19 cellular contexts compared by ENCODE assay signal in genomic region chr21:37447288-37447936, GRCh38.
A peak's percentile ranks its signal among the peaks of the same experiment; 100 is the strongest.
DNase-seq lines count a peak whose midpoint lies in the region; ATAC-seq lines count a peak whose summit lies in the region.
"Had no signal": no experiment of that assay in that cellular context is flagged by ENCODE, and none has a peak within 500 bp of the region (broad histone marks: within the 10 kb centered on the region; RNA-seq: fewer than 3 reads in every experiment).

No MANE protein-coding gene starts in this region.

- ATAC-seq in activated naive CD4-positive, alpha-beta T cell treated with anti-CD3 and anti-CD28 coated beads, Interleukin-2, amount 50 U/mL, for 72 hours: no peak
- ATAC-seq in naive thymus-derived CD8-positive, alpha-beta T cell: peak; percentile 45 to 62
- ATAC-seq in stimulated activated naive CD8-positive, alpha-beta T cell treated with anti-CD3 and anti-CD28 coated beads, Interleukin-15, amount 100 ng/mL, for 72 hours: peak; percentile 58
- ATAC-seq in HG03097 (IDR thresholded peaks at IDR 0.05; ENCODE audit: low FRiP score, unreplicated experiment): no peak
- no peak for ATAC-seq in GM18861 (IDR thresholded peaks at IDR 0.05; ENCODE audit: unreplicated experiment)
- ATAC-seq: body of pancreas had no signal

- H3K4me3 Mint-ChIP-seq in activated naive CD4-positive, alpha-beta T cell treated with anti-CD3 and anti-CD28 coated beads, Interleukin-2, amount 50 U/mL, for 24 hours: peak overlapping the region; percentile 37
- H3K4me3 Mint-ChIP-seq in activated naive CD8-positive, alpha-beta T cell treated with anti-CD3 and anti-CD28 coated beads for 36 hours: no peak overlapping the region
- peak overlapping the region in 9 of 10 donors; percentile 19 to 70 (median 52) for H3K4me3 Mint-ChIP-seq in naive thymus-derived CD8-positive, alpha-beta T cell
- H3K4me3 Mint-ChIP-seq in stimulated activated naive CD8-positive, alpha-beta T cell treated with anti-CD3 and anti-CD28 coated beads, Interleukin-15, amount 100 ng/mL, for 72 hours: no peak overlapping the region
- H3K4me3 Mint-ChIP-seq: type B pancreatic cell had no signal

- peak overlapping the region; percentile 38 for H3K27ac Mint-ChIP-seq in activated naive CD4-positive, alpha-beta T cell treated with anti-CD3 and anti-CD28 coated beads, Interleukin-2, amount 50 U/mL, for 24 hours
- peak overlapping the region in 1 of 2 donors; percentile 46 for H3K27ac Mint-ChIP-seq in activated naive CD4-positive, alpha-beta T cell treated with anti-CD3 and anti-CD28 coated beads, Interleukin-2, amount 50 U/mL, for 72 hours
- peak overlapping the region; percentile 75 for H3K27ac Mint-ChIP-seq in activated naive CD8-positive, alpha-beta T cell treated with anti-CD3 and anti-CD28 coated beads for 36 hours
- peak overlapping the region in 9 of 10 donors; percentile 10 to 87 (median 74) for H3K27ac Mint-ChIP-seq in naive thymus-derived CD8-positive, alpha-beta T cell
- H3K27ac Mint-ChIP-seq in stimulated activated naive CD8-positive, alpha-beta T cell treated with anti-CD3 and anti-CD28 coated beads, Interleukin-15, amount 100 ng/mL, for 72 hours: no peak overlapping the region
- H3K27ac Mint-ChIP-seq: type B pancreatic cell had no signal

- in situ Hi-C loops in G401 (cut with HindIII; ENCODE audit: low sequenced_read_pairs): no loop called here

- POLR2A ChIA-PET in naive thymus-derived CD8-positive, alpha-beta T cell (lab: Charles Lee): no interaction called here

- no peaks in the 10 kb centered on the region for H3K9me3 Mint-ChIP-seq in activated naive CD4-positive, alpha-beta T cell treated with anti-CD3 and anti-CD28 coated beads, Interleukin-2, amount 50 U/mL, for 24 hours
- H3K9me3 Mint-ChIP-seq in activated naive CD4-positive, alpha-beta T cell treated with anti-CD3 and anti-CD28 coated beads, Interleukin-2, amount 50 U/mL, for 72 hours: no peaks in the 10 kb centered on the region
- peaks cover 1% of the 10 kb centered on the region for H3K9me3 Mint-ChIP-seq in activated naive CD8-positive, alpha-beta T cell treated with anti-CD3 and anti-CD28 coated beads for 36 hours
- H3K9me3 Mint-ChIP-seq in naive thymus-derived CD8-positive, alpha-beta T cell: no peaks in the 10 kb centered on the region
- no peaks in the 10 kb centered on the region for H3K9me3 Mint-ChIP-seq in stimulated activated naive CD8-positive, alpha-beta T cell treated with anti-CD3 and anti-CD28 coated beads, Interleukin-15, amount 100 ng/mL, for 72 hours
- H3K9me3 Mint-ChIP-seq: type B pancreatic cell had no signal

- H3K27me3 Mint-ChIP-seq in activated naive CD4-positive, alpha-beta T cell treated with anti-CD3 and anti-CD28 coated beads, Interleukin-2, amount 50 U/mL, for 24 hours: no peaks in the 10 kb centered on the region
- no peaks in the 10 kb centered on the region for H3K27me3 Mint-ChIP-seq in activated naive CD8-positive, alpha-beta T cell treated with anti-CD3 and anti-CD28 coated beads for 36 hours
- H3K27me3 Mint-ChIP-seq in naive thymus-derived CD8-positive, alpha-beta T cell: no peaks in the 10 kb centered on the region
- H3K27me3 Mint-ChIP-seq in stimulated activated naive CD8-positive, alpha-beta T cell treated with anti-CD3 and anti-CD28 coated beads, Interleukin-15, amount 100 ng/mL, for 72 hours: no peaks in the 10 kb centered on the region
- H3K27me3 Mint-ChIP-seq: type B pancreatic cell had no signal

- DNase-seq in activated naive CD4-positive, alpha-beta T cell treated with anti-CD3 and anti-CD28 coated beads, Interleukin-2, amount 50 U/mL, for 72 hours (ENCODE audit: low spot score in 2 of 2): no peak
- DNase-seq in activated naive CD8-positive, alpha-beta T cell treated with anti-CD3 and anti-CD28 coated beads for 36 hours: no peak
- DNase-seq in naive thymus-derived CD8-positive, alpha-beta T cell: no peak
- DNase-seq in stimulated activated naive CD8-positive, alpha-beta T cell treated with anti-CD3 and anti-CD28 coated beads, Interleukin-15, amount 100 ng/mL, for 72 hours: no peak
- DNase-seq in G401 (ENCODE audit: low spot score): no peak
- DNase-seq: activated CD4-positive, CD25-positive, alpha-beta regulatory T cell; activated naive CD4-positive, alpha-beta T cell; body of pancreas; H7; Karpas-422; NCI-H1092; NCI-H526 treated with DMSO at 0.1 percent for 48 hours; right lobe of liver; SHP77 treated with DMSO at 0.1 percent for 48 hours; stimulated activated naive CD4-positive, alpha-beta T cell treated with Interleukin-2 at 50 U/mL for 16 hours had no signal

- H3K36me3 Mint-ChIP-seq in activated naive CD4-positive, alpha-beta T cell treated with anti-CD3 and anti-CD28 coated beads, Interleukin-2, amount 50 U/mL, for 24 hours: peaks cover 11% of the 10 kb centered on the region
- H3K36me3 Mint-ChIP-seq in activated naive CD4-positive, alpha-beta T cell treated with anti-CD3 and anti-CD28 coated beads, Interleukin-2, amount 50 U/mL, for 72 hours: peaks cover 0 to 24% of the 10 kb centered on the region in 2 donors
- peaks cover 37% of the 10 kb centered on the region for H3K36me3 Mint-ChIP-seq in activated naive CD8-positive, alpha-beta T cell treated with anti-CD3 and anti-CD28 coated beads for 36 hours
- H3K36me3 Mint-ChIP-seq in naive thymus-derived CD8-positive, alpha-beta T cell: peaks cover 0 to 30% (median 2%) of the 10 kb centered on the region in 3 donors

- H3K4me1 Mint-ChIP-seq in activated naive CD4-positive, alpha-beta T cell treated with anti-CD3 and anti-CD28 coated beads, Interleukin-2, amount 50 U/mL, for 24 hours: peaks cover 93% of the 10 kb centered on the region
- H3K4me1 Mint-ChIP-seq in activated naive CD8-positive, alpha-beta T cell treated with anti-CD3 and anti-CD28 coated beads for 36 hours: peaks cover 75% of the 10 kb centered on the region
- H3K4me1 Mint-ChIP-seq in naive thymus-derived CD8-positive, alpha-beta T cell: peaks cover 43 to 93% (median 84%) of the 10 kb centered on the region in 4 donors
- H3K4me1 Mint-ChIP-seq in stimulated activated naive CD8-positive, alpha-beta T cell treated with anti-CD3 and anti-CD28 coated beads, Interleukin-15, amount 100 ng/mL, for 72 hours: peaks cover 81% of the 10 kb centered on the region

Comparison
In these comparisons a context has a peak if more than half of its experiments do, and no peak if none do; other contexts are left out.
1. H3K27ac Mint-ChIP-seq: peak in activated naive CD4-positive, alpha-beta T cell treated with anti-CD3 and anti-CD28 coated beads, Interleukin-2, amount 50 U/mL, for 24 hours (single experiment), activated naive CD8-positive, alpha-beta T cell treated with anti-CD3 and anti-CD28 coated beads for 36 hours (single experiment) and naive thymus-derived CD8-positive, alpha-beta T cell (9 of 10); none in stimulated activated naive CD8-positive, alpha-beta T cell treated with anti-CD3 and anti-CD28 coated beads, Interleukin-15, amount 100 ng/mL, for 72 hours (0 of 2).
2. H3K4me3 Mint-ChIP-seq: peak in activated naive CD4-positive, alpha-beta T cell treated with anti-CD3 and anti-CD28 coated beads, Interleukin-2, amount 50 U/mL, for 24 hours (single experiment) and naive thymus-derived CD8-positive, alpha-beta T cell (9 of 10); none in activated naive CD8-positive, alpha-beta T cell treated with anti-CD3 and anti-CD28 coated beads for 36 hours (single experiment) and stimulated activated naive CD8-positive, alpha-beta T cell treated with anti-CD3 and anti-CD28 coated beads, Interleukin-15, amount 100 ng/mL, for 72 hours (0 of 2).
3. ATAC-seq: peak in naive thymus-derived CD8-positive, alpha-beta T cell (2 of 2) and stimulated activated naive CD8-positive, alpha-beta T cell treated with anti-CD3 and anti-CD28 coated beads, Interleukin-15, amount 100 ng/mL, for 72 hours (single experiment); none in activated naive CD4-positive, alpha-beta T cell treated with anti-CD3 and anti-CD28 coated beads, Interleukin-2, amount 50 U/mL, for 72 hours (0 of 2), HG03097 (single experiment) and GM18861 (single experiment).